ENCODE assay signal across 7 cellular contexts in genomic region chrX:110251961-110252360, GRCh38.
"Had no signal": no experiment of that assay in that cellular context is flagged by ENCODE, and none has a peak within 500 bp of the region (broad histone marks: within the 10 kb centered on the region; RNA-seq: fewer than 3 reads in every experiment).

No MANE protein-coding gene starts in this region.

- H3K4me3 ChIP-seq: GM12878 had no signal

- DNase-seq: GDM1, GF-D8 had no signal

- FAIRE-seq: GM12878, GM12891, GM12892, GM18507, GM19239 had no signal

- ATAC-seq: GM12878 had no signal
